Comparison of ENCODE assay signal across 9 cellular contexts in the genomic region with DNA sequence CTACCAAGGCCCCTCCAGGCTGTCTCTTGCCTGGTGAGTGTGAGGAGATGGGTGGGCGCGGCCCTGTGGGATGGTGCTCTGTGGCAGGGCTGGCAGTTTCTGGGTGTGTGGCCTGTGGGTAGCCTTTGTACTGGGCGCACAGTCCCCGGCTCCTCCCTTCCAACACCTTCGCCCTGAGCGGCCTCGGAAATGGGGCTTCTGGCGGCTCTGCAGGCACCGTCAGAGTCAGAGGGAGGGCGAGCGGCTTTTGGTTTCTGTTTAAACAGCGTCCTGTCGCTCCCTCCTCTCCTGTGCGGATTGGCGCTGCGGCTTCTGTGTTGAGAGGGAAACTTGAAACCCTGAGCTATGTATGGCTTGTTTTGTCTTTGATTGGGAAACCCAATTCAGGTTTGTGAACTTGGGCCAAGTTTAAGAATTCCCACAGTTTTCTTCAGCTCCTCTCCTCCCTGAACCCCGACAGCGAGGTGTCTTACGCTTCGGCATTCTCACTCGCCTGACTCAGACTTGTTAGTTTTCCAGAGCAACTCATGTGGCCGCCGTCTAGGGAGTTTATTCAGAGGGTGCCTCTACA. TPM values are rescaled to one million over a fixed set of nuclear protein-coding genes. Genes with fewer than 3 reads are reported as not detected.
DNase-seq lines count a peak whose midpoint lies in the region; ATAC-seq and TF ChIP-seq lines count a peak whose summit lies in the region.
"Had no signal": no experiment of that assay in that cellular context is flagged by ENCODE, and none has a peak within 500 bp of the region (broad histone marks: within the 10 kb centered on the region; RNA-seq: fewer than 3 reads in every experiment).

No MANE protein-coding gene starts in this region.

- no peak for TF ChIP-seq POLR2A in IMR-90 (IDR thresholded peaks at IDR 0.05; ENCODE audit: low read depth, low read length)
- no peak for TF ChIP-seq POLR2A in spleen (IDR thresholded peaks at IDR 0.05)

- POLR2A ChIA-PET in IMR-90 (lab: Charles Lee; ENCODE audit: unreplicated experiment) (no interaction called here), Caco-2 (lab: Charles Lee) (no interaction called here)

- 70% methylated on average over 4 of the region's 23 CpGs; no CpG with 5 or more reads in 1 of the 2 experiments for WGBS in IMR-90 (ENCODE audit: extremely low coverage in 2 of 2, insufficient read length in 1 of 2), 2 experiments
- WGBS in spleen, 5 donors, result 62 to 73% (median 64%) methylated on average over 20 to 23 of the region's 23 CpGs

- H3K27ac ChIP-seq in IMR-90 (ENCODE audit: insufficient read depth, low read length), result peak overlapping the region; percentile 64
- H3K27ac ChIP-seq in spleen, result peak overlapping the region in 7 of 8 donors; percentile 2 to 78 (median 76)

- H2AK9ac ChIP-seq in IMR-90 (replicated peaks; ENCODE audit: low read depth, low read length, poor library complexity), result peak overlapping the region; percentile 69

- H3K9me3 Mint-ChIP-seq in Caco-2 (ENCODE audit: unreplicated experiment), result no peaks in the 10 kb centered on the region
- H3K9me3 Mint-ChIP-seq: neural crest cell had no signal

- H3K4me1 ChIP-seq in IMR-90 (ENCODE audit: control insufficient read depth, insufficient read depth, low read length) (no peaks in the 10 kb centered on the region), spleen (peaks cover 2 to 44% (median 21%) of the 10 kb centered on the region in 6 donors), Caco-2 (no peaks in the 10 kb centered on the region)

- peak overlapping the region; percentile 68; the same call in 1 of the 2 replicates for H3K9ac ChIP-seq in IMR-90 (ENCODE audit: low read depth, low read length)

- dilution Hi-C loops in IMR-90 (cut with HindIII; ENCODE audit: low sequenced_read_pairs, unreplicated experiment), result no loop called here

- peak overlapping the region; percentile 66 for H4K91ac ChIP-seq in IMR-90 (ENCODE audit: insufficient read depth, low read depth, low read length)

- no peaks in the 10 kb centered on the region for H3K27me3 Mint-ChIP-seq in Caco-2 (ENCODE audit: insufficient read depth, unreplicated experiment)

- H3K27me3 ChIP-seq in IMR-90 (ENCODE audit: control insufficient read depth, insufficient read depth, low read length) (no peaks in the 10 kb centered on the region), spleen (replicated peaks in 1 of 7) (no peaks in the 10 kb centered on the region), Caco-2 (replicated peaks; ENCODE audit: control insufficient read depth, insufficient read depth, low read length) (no peaks in the 10 kb centered on the region)

- peak; percentile 96 for ATAC-seq in IMR-90 (ENCODE audit: low read depth)
- no peak for ATAC-seq in HG03039 (IDR thresholded peaks at IDR 0.05; ENCODE audit: unreplicated experiment)
- no peak for ATAC-seq in GM21825 (IDR thresholded peaks at IDR 0.05; ENCODE audit: unreplicated experiment)

- peak overlapping the region; percentile 65 for H3K4me2 ChIP-seq in IMR-90 (ENCODE audit: low read depth, low read length)

- H2BK5ac ChIP-seq in IMR-90 (ENCODE audit: low read depth, low read length, poor library complexity, severe bottlenecking), result peak overlapping the region; percentile 44

- TF ChIP-seq RAD21 in IMR-90 (IDR thresholded peaks at IDR 0.05; ENCODE audit: low read length), result no peak

- DNase-seq in IMR-90, result peak; percentile 79
- DNase-seq in activated T-cell treated with anti-CD3 and anti-CD28 coated beads, Interleukin-2, amount 50 U/mL, for 48 hours, result peak; percentile 40 to 46
- peak; percentile 13 for DNase-seq in fibroblast of pulmonary artery (ENCODE audit: low read depth)
- DNase-seq in spleen, result peak; percentile 87
- DNase-seq in Caco-2, result no peak
- DNase-seq in GM20000 (ENCODE audit: low spot score), result no peak

- H2BK15ac ChIP-seq in IMR-90 (ENCODE audit: low read depth, low read length), result no peak overlapping the region

- H3K36me3 Mint-ChIP-seq in Caco-2 (ENCODE audit: insufficient read depth, unreplicated experiment), result peaks cover 17% of the 10 kb centered on the region

- no peaks in the 10 kb centered on the region; the same call in 1 of the 2 replicates for H4K20me1 ChIP-seq in IMR-90 (ENCODE audit: insufficient read depth, low read length)

- H3K4ac ChIP-seq in IMR-90 (ENCODE audit: low read depth, low read length), result peak overlapping the region; percentile 60

- no peak overlapping the region for H2AK5ac ChIP-seq in IMR-90 (ENCODE audit: low read depth, low read length)

- TF ChIP-seq CTCF in IMR-90 (conservative IDR thresholded peaks at IDR 0.05; ENCODE audit: low read depth, low read length) (no peak), fibroblast of pulmonary artery (IDR thresholded peaks at IDR 0.05; ENCODE audit: low read length, missing control alignments) (no peak), spleen (IDR thresholded peaks at IDR 0.05 in 8 of 11, conservative IDR thresholded peaks at IDR 0.05 in 3 of 11) (no peak), Caco-2 (IDR thresholded peaks at IDR 0.05; ENCODE audit: insufficient read depth in 1 of 2, low read depth in 1 of 2, low read length in 1 of 2, severe bottlenecking in 1 of 2, unreplicated experiment in 1 of 2) (no peak), GM20000 (IDR thresholded peaks at IDR 0.05; ENCODE audit: extremely low read depth, missing control alignments) (no peak)

- CTCF ChIA-PET in IMR-90 (lab: Yijun Ruan, JAX) (interaction anchor here (0.5 kb wide), 1 partner anchor 83 kb away, joined by 4 read pairs; no protein-coding TSS in a partner anchor), Caco-2 (lab: Charles Lee) (interaction anchor here (0.6 kb wide), 1 partner anchor 68 kb away, joined by 3 read pairs; no protein-coding TSS in a partner anchor)

- no peak overlapping the region for H2BK20ac ChIP-seq in IMR-90 (ENCODE audit: low read depth, low read length)

- no peak overlapping the region for H2BK120ac ChIP-seq in IMR-90 (ENCODE audit: low read depth, low read length)

- H3K14ac ChIP-seq in IMR-90 (replicated peaks; ENCODE audit: low read depth, low read length), result no peak overlapping the region; the same call in 1 of the 2 replicates

- H3K9me3 ChIP-seq in IMR-90 (ENCODE audit: control insufficient read depth, insufficient read depth, low read length), result no peaks in the 10 kb centered on the region
- H3K9me3 ChIP-seq in spleen, result no peaks in the 10 kb centered on the region
- H3K9me3 ChIP-seq in Caco-2, result no peaks in the 10 kb centered on the region; the same call in 1 of the 2 replicates

- BruUV-seq in IMR-90 (replicated peaks; lab: Mats Ljungman, UMichigan) (no TSS peak), Caco-2 (replicated peaks; lab: Mats Ljungman, UMichigan) (no TSS peak)

- peak overlapping the region; percentile 37; the same call in 1 of the 2 replicates for H4K5ac ChIP-seq in IMR-90 (ENCODE audit: low read depth, low read length)

- H3K4me1 Mint-ChIP-seq in Caco-2 (ENCODE audit: low read depth, unreplicated experiment), result no peaks in the 10 kb centered on the region
- H3K4me1 Mint-ChIP-seq: neural crest cell had no signal

- no peak overlapping the region for H3K56ac ChIP-seq in IMR-90 (ENCODE audit: extremely low read depth, insufficient read depth, low read length)

- peaks cover 6 to 36% of the 10 kb centered on the region in 2 experiments for H3K79me1 ChIP-seq in IMR-90 (ENCODE audit: low read depth in 1 of 2, low read length in 2 of 2)

- no peak overlapping the region for H3K23ac ChIP-seq in IMR-90 (ENCODE audit: low read depth, low read length)

- peaks cover 8% of the 10 kb centered on the region; the same call in 1 of the 2 replicates for H3K9me1 ChIP-seq in IMR-90 (ENCODE audit: insufficient read depth, low read length)

- in situ Hi-C loops in IMR-90 (cut with MboI; ENCODE audit: low sequenced_read_pairs), result no loop called here

- peak overlapping the region; percentile 89 for H2AFZ ChIP-seq in IMR-90 (replicated peaks; ENCODE audit: low read length, poor library complexity)

- H3K18ac ChIP-seq in IMR-90 (ENCODE audit: low read depth, low read length), result peak overlapping the region; percentile 2; the same call in 1 of the 2 replicates

- H4K8ac ChIP-seq in IMR-90 (ENCODE audit: low read depth in 2 of 2, low read length in 2 of 2), result peak overlapping the region; percentile 32 to 51; a peak in 2 of 4 replicates

- H3K27ac Mint-ChIP-seq in Caco-2 (ENCODE audit: unreplicated experiment), result no peak overlapping the region

- intact Hi-C loops in IMR-90 (cut with micrococcal nuclease), result no loop called here
- intact Hi-C loops in spleen (cut with DNase I; ENCODE audit: low total_unique reads), result no loop called here
- intact Hi-C loops in Caco-2 (cut with micrococcal nuclease; ENCODE audit: unreplicated experiment), result no loop called here

- no peak overlapping the region for H3K4me3 Mint-ChIP-seq in Caco-2 (ENCODE audit: unreplicated experiment)
- H3K4me3 Mint-ChIP-seq: neural crest cell had no signal

- H3K36me3 ChIP-seq in IMR-90 (ENCODE audit: control insufficient read depth, insufficient read depth, low read length) (0 out of 2 replicates have a peak, but pooled peaks cover 3% of the 10 kb centered on the region), spleen (peaks cover 0 to 4% (median 0%) of the 10 kb centered on the region in 6 donors), Caco-2 (ENCODE audit: control insufficient read depth, insufficient read depth, low read length) (peaks cover 2% of the 10 kb centered on the region; the same call in 1 of the 2 replicates)

- H3K4me3 ChIP-seq in IMR-90 (ENCODE audit: insufficient read depth, low read depth, low read length) (peak overlapping the region; percentile 30), fibroblast of pulmonary artery (replicated peaks; ENCODE audit: low read depth, low read length) (no peak overlapping the region), spleen (peak overlapping the region in 6 of 8 donors; percentile 8 to 44 (median 17)), Caco-2 (ENCODE audit: low read depth, low read length) (no peak overlapping the region)

TF ChIP-seq in IMR-90, 13 proteins besides CTCF, POLR2A, EP300 and RAD21:
- peak; percentile 55 for TF ChIP-seq CEBPB (IDR thresholded peaks at IDR 0.05; ENCODE audit: low read depth, low read length)
- TF ChIP-seq MAZ (IDR thresholded peaks at IDR 0.05; ENCODE audit: borderline replicate concordance, low read depth, low read length), result no peak
TF ChIP-seq in IMR-90: peak in this region for 1.

RNA-seq across cellular contexts. Expression of a gene that starts 8.3 kb away (rescaled TPM):
- total RNA-seq in IMR-90 (2012; rRNA removed) (not detected in 2 replicates), spleen (under 1 TPM in 2 of 7 donors, not detected in 5; 0.12 to 0.13 TPM), Caco-2 (2022) (0.14 and 0.19 TPM in 2 replicates)
- polyA plus RNA-seq in IMR-90 (2012; rRNA removed) (not detected in 2 replicates), spleen (under 1 TPM; 0.05 to 0.16 (median 0.15) TPM)
- polyA plus RNA-seq in IMR-90 (2012; cell fraction: cytosol; rRNA removed), result not detected in 2 replicates
- polyA plus RNA-seq in IMR-90 (2012; cell fraction: nucleus; rRNA removed; ENCODE audit: low replicate concordance), result 0.07 TPM in 1 of 2 replicates, not detected in the other
- total RNA-seq: neural crest cell had no signal

Comparison
In these comparisons a context has a peak if more than half of its experiments do, and no peak if none do; other contexts are left out.
1. DNase-seq: peak in IMR-90 (single experiment), activated T-cell treated with anti-CD3 and anti-CD28 coated beads, Interleukin-2, amount 50 U/mL, for 48 hours (2 of 2), fibroblast of pulmonary artery (single experiment) and spleen (single experiment); none in Caco-2 (0 of 2) and GM20000 (single experiment).
2. H3K4me3 ChIP-seq: peak in IMR-90 (single experiment) and spleen (6 of 8); none in fibroblast of pulmonary artery (single experiment) and Caco-2 (single experiment).